Comparison of ENCODE assay signal across 1 cellular context in the genomic region with DNA sequence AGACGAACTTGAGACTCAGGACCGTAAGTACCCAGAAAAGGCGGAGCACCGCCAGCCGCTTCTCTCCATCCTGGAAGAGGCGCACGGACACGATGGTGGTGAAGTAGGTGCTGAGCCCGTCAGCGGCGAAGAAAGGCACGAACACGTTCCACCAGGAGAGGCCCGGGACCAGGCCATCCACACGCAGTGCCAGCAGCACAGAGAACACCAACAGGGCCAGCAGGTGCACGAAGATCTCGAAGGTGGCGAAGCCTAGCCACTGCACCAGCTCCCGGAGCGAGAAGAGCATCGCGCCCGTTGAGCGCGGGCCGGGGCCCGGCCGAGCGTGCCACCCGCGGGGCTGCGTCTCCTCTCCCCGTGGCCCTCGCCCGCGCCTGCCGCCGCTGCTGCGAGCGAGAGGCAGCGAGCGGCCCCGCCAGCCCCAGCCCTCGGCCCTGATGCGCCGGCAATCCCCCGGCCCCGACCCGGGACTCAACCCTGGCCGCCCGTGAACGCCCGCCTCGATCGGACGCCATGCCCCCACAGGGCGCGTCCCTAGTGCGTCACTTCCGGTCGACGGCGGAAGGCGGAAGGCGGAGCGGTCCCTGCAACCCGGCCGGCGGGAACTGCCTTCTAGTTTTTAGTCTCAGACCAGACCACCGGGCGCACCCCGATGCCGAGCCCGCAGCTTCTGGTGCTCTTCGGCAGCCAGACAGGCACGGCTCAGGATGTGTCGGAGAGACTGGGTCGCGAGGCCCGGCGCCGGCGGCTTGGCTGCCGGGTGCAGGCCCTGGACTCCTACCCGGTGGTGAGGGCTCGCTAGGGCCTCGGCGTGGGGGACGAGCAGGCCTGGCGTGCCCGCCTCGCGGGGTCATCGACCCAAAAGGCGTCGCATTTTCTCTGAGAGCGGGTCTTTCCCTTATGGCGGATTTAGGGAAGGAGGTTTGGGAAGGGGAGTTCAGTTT.
TF ChIP-seq lines count a peak whose summit lies in the region.

Gene NDOR1 (plus strand): TSS at position 575 of the 944 bp plus-strand sequence. CDS start 78 bp downstream, at position 653.
A gene with protein sequence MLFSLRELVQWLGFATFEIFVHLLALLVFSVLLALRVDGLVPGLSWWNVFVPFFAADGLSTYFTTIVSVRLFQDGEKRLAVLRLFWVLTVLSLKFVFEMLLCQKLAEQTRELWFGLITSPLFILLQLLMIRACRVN (minus strand): TSS at position 523 of the 944 bp plus-strand sequence. CDS start 234 bp downstream, at position 289.

TF ChIP-seq in HepG2, 621 proteins besides CTCF, POLR2A, EP300 and RAD21 (continued from another document):
- TF ChIP-seq ZMAT5 (CRISPR knock-in tag; IDR thresholded peaks at IDR 0.05; ENCODE audit: borderline replicate concordance, low read depth) (no peak), SAP130 (CRISPR knock-in tag; IDR thresholded peaks at IDR 0.05; ENCODE audit: low read depth) (peak; percentile 99), MTF1 (CRISPR knock-in tag; IDR thresholded peaks at IDR 0.05) (no peak), NCOR1 (IDR thresholded peaks at IDR 0.05; ENCODE audit: borderline replicate concordance, low read length) (no peak), HNRNPUL1 (IDR thresholded peaks at IDR 0.05; ENCODE audit: low read depth, low read length) (no peak), ZNF224 (CRISPR knock-in tag; IDR thresholded peaks at IDR 0.05) (no peak), RFXAP (CRISPR knock-in tag; IDR thresholded peaks at IDR 0.05; ENCODE audit: borderline replicate concordance) (peak; percentile 55; the same call in 1 of the 2 replicates), KLF12 (CRISPR knock-in tag; IDR thresholded peaks at IDR 0.05; ENCODE audit: borderline replicate concordance) (peak; percentile 55; the same call in 1 of the 2 replicates), IRF9 (CRISPR knock-in tag; IDR thresholded peaks at IDR 0.05; ENCODE audit: borderline replicate concordance) (peak; percentile 67), HDAC2 (CRISPR knock-in tag; IDR thresholded peaks at IDR 0.05) (peak; percentile 95), EHMT2 (IDR thresholded peaks at IDR 0.05; ENCODE audit: borderline replicate concordance, low read depth, low read length) (no peak), ZNF543 (CRISPR knock-in tag; IDR thresholded peaks at IDR 0.05) (0 out of 2 replicates have a peak, but pooled peaks have one; percentile 34), ZFP1 (CRISPR knock-in tag; IDR thresholded peaks at IDR 0.05) (no peak), ZNF251 (CRISPR knock-in tag; IDR thresholded peaks at IDR 0.05) (no peak), MIER2 (CRISPR knock-in tag; IDR thresholded peaks at IDR 0.05) (no peak), CEBPG (CRISPR knock-in tag; IDR thresholded peaks at IDR 0.05) (peak; percentile 34; the same call in 1 of the 2 replicates), ZZZ3 (CRISPR knock-in tag; IDR thresholded peaks at IDR 0.05; ENCODE audit: borderline replicate concordance) (peak; percentile 68; the same call in 1 of the 2 replicates), ZUFSP (CRISPR knock-in tag; IDR thresholded peaks at IDR 0.05; ENCODE audit: borderline replicate concordance) (no peak), HOXA5 (CRISPR knock-in tag; IDR thresholded peaks at IDR 0.05) (peak; percentile 73; the same call in 1 of the 2 replicates), HMG20B (CRISPR knock-in tag; conservative IDR thresholded peaks at IDR 0.05) (no peak), ZNF101 (CRISPR knock-in tag; IDR thresholded peaks at IDR 0.05; ENCODE audit: borderline replicate concordance, low read depth) (no peak), ZNF329 (CRISPR knock-in tag; IDR thresholded peaks at IDR 0.05; ENCODE audit: low read depth) (no peak), HOXD1 (CRISPR knock-in tag; IDR thresholded peaks at IDR 0.05) (no peak; the same call in 1 of the 2 replicates), SMAD1 (CRISPR knock-in tag; IDR thresholded peaks at IDR 0.05; ENCODE audit: borderline replicate concordance, low read depth) (no peak), SRSF9 (IDR thresholded peaks at IDR 0.05; ENCODE audit: borderline replicate concordance, insufficient read depth, low read depth, low read length, poor library complexity, severe bottlenecking) (no peak), ZNF124 (CRISPR knock-in tag; IDR thresholded peaks at IDR 0.05) (peak; percentile 63; the same call in 1 of the 2 replicates)
- TF ChIP-seq, protein P1, sequence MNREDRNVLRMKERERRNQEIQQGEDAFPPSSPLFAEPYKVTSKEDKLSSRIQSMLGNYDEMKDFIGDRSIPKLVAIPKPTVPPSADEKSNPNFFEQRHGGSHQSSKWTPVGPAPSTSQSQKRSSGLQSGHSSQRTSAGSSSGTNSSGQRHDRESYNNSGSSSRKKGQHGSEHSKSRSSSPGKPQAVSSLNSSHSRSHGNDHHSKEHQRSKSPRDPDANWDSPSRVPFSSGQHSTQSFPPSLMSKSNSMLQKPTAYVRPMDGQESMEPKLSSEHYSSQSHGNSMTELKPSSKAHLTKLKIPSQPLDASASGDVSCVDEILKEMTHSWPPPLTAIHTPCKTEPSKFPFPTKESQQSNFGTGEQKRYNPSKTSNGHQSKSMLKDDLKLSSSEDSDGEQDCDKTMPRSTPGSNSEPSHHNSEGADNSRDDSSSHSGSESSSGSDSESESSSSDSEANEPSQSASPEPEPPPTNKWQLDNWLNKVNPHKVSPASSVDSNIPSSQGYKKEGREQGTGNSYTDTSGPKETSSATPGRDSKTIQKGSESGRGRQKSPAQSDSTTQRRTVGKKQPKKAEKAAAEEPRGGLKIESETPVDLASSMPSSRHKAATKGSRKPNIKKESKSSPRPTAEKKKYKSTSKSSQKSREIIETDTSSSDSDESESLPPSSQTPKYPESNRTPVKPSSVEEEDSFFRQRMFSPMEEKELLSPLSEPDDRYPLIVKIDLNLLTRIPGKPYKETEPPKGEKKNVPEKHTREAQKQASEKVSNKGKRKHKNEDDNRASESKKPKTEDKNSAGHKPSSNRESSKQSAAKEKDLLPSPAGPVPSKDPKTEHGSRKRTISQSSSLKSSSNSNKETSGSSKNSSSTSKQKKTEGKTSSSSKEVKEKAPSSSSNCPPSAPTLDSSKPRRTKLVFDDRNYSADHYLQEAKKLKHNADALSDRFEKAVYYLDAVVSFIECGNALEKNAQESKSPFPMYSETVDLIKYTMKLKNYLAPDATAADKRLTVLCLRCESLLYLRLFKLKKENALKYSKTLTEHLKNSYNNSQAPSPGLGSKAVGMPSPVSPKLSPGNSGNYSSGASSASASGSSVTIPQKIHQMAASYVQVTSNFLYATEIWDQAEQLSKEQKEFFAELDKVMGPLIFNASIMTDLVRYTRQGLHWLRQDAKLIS (CRISPR knock-in tag; IDR thresholded peaks at IDR 0.05), result no peak
- TF ChIP-seq, protein P2, sequence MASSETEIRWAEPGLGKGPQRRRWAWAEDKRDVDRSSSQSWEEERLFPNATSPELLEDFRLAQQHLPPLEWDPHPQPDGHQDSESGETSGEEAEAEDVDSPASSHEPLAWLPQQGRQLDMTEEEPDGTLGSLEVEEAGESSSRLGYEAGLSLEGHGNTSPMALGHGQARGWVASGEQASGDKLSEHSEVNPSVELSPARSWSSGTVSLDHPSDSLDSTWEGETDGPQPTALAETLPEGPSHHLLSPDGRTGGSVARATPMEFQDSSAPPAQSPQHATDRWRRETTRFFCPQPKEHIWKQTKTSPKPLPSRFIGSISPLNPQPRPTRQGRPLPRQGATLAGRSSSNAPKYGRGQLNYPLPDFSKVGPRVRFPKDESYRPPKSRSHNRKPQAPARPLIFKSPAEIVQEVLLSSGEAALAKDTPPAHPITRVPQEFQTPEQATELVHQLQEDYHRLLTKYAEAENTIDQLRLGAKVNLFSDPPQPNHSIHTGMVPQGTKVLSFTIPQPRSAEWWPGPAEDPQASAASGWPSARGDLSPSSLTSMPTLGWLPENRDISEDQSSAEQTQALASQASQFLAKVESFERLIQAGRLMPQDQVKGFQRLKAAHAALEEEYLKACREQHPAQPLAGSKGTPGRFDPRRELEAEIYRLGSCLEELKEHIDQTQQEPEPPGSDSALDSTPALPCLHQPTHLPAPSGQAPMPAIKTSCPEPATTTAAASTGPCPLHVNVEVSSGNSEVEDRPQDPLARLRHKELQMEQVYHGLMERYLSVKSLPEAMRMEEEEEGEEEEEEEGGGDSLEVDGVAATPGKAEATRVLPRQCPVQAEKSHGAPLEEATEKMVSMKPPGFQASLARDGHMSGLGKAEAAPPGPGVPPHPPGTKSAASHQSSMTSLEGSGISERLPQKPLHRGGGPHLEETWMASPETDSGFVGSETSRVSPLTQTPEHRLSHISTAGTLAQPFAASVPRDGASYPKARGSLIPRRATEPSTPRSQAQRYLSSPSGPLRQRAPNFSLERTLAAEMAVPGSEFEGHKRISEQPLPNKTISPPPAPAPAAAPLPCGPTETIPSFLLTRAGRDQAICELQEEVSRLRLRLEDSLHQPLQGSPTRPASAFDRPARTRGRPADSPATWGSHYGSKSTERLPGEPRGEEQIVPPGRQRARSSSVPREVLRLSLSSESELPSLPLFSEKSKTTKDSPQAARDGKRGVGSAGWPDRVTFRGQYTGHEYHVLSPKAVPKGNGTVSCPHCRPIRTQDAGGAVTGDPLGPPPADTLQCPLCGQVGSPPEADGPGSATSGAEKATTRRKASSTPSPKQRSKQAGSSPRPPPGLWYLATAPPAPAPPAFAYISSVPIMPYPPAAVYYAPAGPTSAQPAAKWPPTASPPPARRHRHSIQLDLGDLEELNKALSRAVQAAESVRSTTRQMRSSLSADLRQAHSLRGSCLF (CRISPR knock-in tag; IDR thresholded peaks at IDR 0.05; ENCODE audit: borderline replicate concordance), result no peak
- TF ChIP-seq, protein P3, sequence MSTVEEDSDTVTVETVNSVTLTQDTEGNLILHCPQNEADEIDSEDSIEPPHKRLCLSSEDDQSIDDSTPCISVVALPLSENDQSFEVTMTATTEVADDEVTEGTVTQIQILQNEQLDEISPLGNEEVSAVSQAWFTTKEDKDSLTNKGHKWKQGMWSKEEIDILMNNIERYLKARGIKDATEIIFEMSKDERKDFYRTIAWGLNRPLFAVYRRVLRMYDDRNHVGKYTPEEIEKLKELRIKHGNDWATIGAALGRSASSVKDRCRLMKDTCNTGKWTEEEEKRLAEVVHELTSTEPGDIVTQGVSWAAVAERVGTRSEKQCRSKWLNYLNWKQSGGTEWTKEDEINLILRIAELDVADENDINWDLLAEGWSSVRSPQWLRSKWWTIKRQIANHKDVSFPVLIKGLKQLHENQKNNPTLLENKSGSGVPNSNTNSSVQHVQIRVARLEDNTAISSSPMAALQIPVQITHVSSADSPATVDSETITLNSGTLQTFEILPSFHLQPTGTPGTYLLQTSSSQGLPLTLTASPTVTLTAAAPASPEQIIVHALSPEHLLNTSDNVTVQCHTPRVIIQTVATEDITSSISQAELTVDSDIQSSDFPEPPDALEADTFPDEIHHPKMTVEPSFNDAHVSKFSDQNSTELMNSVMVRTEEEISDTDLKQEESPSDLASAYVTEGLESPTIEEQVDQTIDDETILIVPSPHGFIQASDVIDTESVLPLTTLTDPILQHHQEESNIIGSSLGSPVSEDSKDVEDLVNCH (CRISPR knock-in tag; IDR thresholded peaks at IDR 0.05), result no peak
